Comparison of ENCODE assay signal across 8 cellular contexts in the genomic region with DNA sequence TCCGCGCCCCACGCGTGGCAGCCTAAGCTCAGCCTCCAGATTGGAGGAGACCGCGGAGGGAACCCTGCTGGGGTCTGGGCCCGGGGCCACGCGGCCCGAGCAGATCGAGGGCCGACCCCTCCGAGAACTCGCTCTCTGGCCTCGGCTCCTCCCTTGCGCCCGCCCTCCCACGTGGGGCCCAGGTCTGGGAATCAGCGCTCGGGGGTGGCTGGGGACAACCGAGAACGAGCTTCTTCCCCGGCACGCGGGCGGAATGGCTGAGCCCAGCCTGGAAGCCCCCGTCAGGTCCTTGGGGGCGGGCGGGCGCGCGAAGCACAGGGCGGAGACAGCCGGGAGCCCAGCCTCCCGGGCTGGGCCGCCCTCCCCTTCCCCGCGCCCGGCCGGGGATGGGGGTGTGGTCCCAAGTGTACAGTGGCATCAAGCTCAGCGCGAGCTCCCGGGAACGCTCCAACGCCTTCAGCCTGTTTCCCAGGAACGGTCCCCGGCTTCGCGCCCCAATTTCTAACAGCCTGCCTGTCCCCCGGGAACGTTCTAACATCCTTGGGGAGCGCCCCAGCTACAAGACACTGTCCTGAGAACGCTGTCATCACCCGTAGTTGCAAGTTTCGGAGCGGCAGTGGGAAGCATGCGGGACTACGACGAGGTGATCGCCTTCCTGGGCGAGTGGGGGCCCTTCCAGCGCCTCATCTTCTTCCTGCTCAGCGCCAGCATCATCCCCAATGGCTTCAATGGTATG.
A peak's percentile ranks its signal among the peaks of the same experiment; 100 is the strongest.
DNase-seq lines count a peak whose midpoint lies in the region; ATAC-seq and TF ChIP-seq lines count a peak whose summit lies in the region.

Gene SLC22A4, plus strand, starts transcription at position 403 of the 736 bp plus-strand sequence. Its CDS starts 223 bp downstream, at position 626.

- TF ChIP-seq CTCF in KMS-11 (conservative IDR thresholded peaks at IDR 0.05; ENCODE audit: low read depth, low read length) (no peak), RWPE1 (conservative IDR thresholded peaks at IDR 0.05; ENCODE audit: low read depth) (no peak; the same call in 1 of the 2 replicates), nephron progenitor cell (IDR thresholded peaks at IDR 0.05) (no peak)

- peaks cover 8% of the 10 kb centered on the region; the same call in 1 of the 2 replicates for H3K27me3 ChIP-seq in KMS-11 (ENCODE audit: insufficient read depth, low read depth)

- H3K27ac Mint-ChIP-seq in nephron progenitor cell, result peak within 1 kb of the TSS; percentile 99
- peak within 1 kb of the TSS; percentile 96 for H3K27ac Mint-ChIP-seq in stimulated activated naive CD8-positive, alpha-beta T cell treated with anti-CD3 and anti-CD28 coated beads, Interleukin-15, Interleukin-2, amounts not matched to agents 100 ng/mL and 50 ng/mL, for 24 hours

- peak; percentile 54 for ATAC-seq in GM21737 (IDR thresholded peaks at IDR 0.05; ENCODE audit: unreplicated experiment)

- H3K4me3 ChIP-seq in KMS-11 (IDR thresholded peaks at IDR 0.05; ENCODE audit: insufficient read depth, low read depth, low read length), result no peak within 1 kb of the TSS

- DNase-seq in DMS79 (lab: John Stamatoyannopoulos, UW) (peak; percentile 43), RWPE1 (ENCODE audit: low spot score) (peak; percentile 97), activated gamma-delta T cell (lab: John Stamatoyannopoulos, UW) (peak; percentile 64), fibroblast of the conjunctiva (ENCODE audit: low read depth) (peak; percentile 84), nephron progenitor cell (peak; percentile 90)

- POLR2A ChIA-PET in RWPE1 (lab: Yijun Ruan, JAX; ENCODE audit: low non-redundant PET), result interaction anchor here (0.8 to 1.3 kb wide), 7 partner anchors 31 to 75 kb away, joined by 3 to 8 read pairs (median 4); partner anchors contain the start of gene SLC22A5

- no peaks in the 10 kb centered on the region for H3K9me3 Mint-ChIP-seq in nephron progenitor cell
- H3K9me3 Mint-ChIP-seq in stimulated activated naive CD8-positive, alpha-beta T cell treated with anti-CD3 and anti-CD28 coated beads, Interleukin-15, Interleukin-2, amounts not matched to agents 100 ng/mL and 50 ng/mL, for 24 hours, result no peaks in the 10 kb centered on the region

- H3K4me3 Mint-ChIP-seq in nephron progenitor cell, result peak within 1 kb of the TSS; percentile 88
- H3K4me3 Mint-ChIP-seq in stimulated activated naive CD8-positive, alpha-beta T cell treated with anti-CD3 and anti-CD28 coated beads, Interleukin-15, Interleukin-2, amounts not matched to agents 100 ng/mL and 50 ng/mL, for 24 hours, result peak within 1 kb of the TSS; percentile 92

- H3K4me1 ChIP-seq in KMS-11 (ENCODE audit: low read depth, poor library complexity, severe bottlenecking), result peaks cover 23% of the 10 kb centered on the region

- peak within 1 kb of the TSS; percentile 89 for H3K27ac ChIP-seq in KMS-11
- H3K27ac ChIP-seq in RWPE1, result peak within 1 kb of the TSS; percentile 98

- peaks cover 32% of the 10 kb centered on the region for H3K4me1 Mint-ChIP-seq in nephron progenitor cell
- peaks cover 29% of the 10 kb centered on the region for H3K4me1 Mint-ChIP-seq in stimulated activated naive CD8-positive, alpha-beta T cell treated with anti-CD3 and anti-CD28 coated beads, Interleukin-15, Interleukin-2, amounts not matched to agents 100 ng/mL and 50 ng/mL, for 24 hours (ENCODE audit: low read depth)

- H3K27me3 Mint-ChIP-seq in nephron progenitor cell (ENCODE audit: low read depth, poor library complexity), result peaks cover 34% of the 10 kb centered on the region
- peaks cover 15% of the 10 kb centered on the region for H3K27me3 Mint-ChIP-seq in stimulated activated naive CD8-positive, alpha-beta T cell treated with anti-CD3 and anti-CD28 coated beads, Interleukin-15, Interleukin-2, amounts not matched to agents 100 ng/mL and 50 ng/mL, for 24 hours

- no peaks in the 10 kb centered on the region for H3K36me3 ChIP-seq in KMS-11 (ENCODE audit: insufficient read depth)

- no peaks in the 10 kb centered on the region for H4K20me1 ChIP-seq in KMS-11 (ENCODE audit: insufficient read depth)

- peak within 1 kb of the TSS; percentile 87 for H3K4me2 ChIP-seq in KMS-11

- peak within 1 kb of the TSS; percentile 98 for H2AFZ ChIP-seq in KMS-11 (ENCODE audit: low read depth)

- CTCF ChIA-PET in RWPE1 (lab: Yijun Ruan, JAX), result interaction anchor here (0.5 to 1.9 kb wide), 13 partner anchors 8 to 196 kb away, joined by 3 to 8 read pairs (median 4); partner anchors contain the start of genes IRF1 and SLC22A5

- peak within 1 kb of the TSS; percentile 98 for H3K9ac ChIP-seq in KMS-11

- H3K36me3 Mint-ChIP-seq in nephron progenitor cell (ENCODE audit: low read depth), result no peaks in the 10 kb centered on the region
- H3K36me3 Mint-ChIP-seq in stimulated activated naive CD8-positive, alpha-beta T cell treated with anti-CD3 and anti-CD28 coated beads, Interleukin-15, Interleukin-2, amounts not matched to agents 100 ng/mL and 50 ng/mL, for 24 hours (ENCODE audit: low read depth), result no peaks in the 10 kb centered on the region

- no peaks in the 10 kb centered on the region for H3K79me2 ChIP-seq in KMS-11 (ENCODE audit: insufficient read depth, low read depth)

Comparison
In these comparisons a context has a peak if more than half of its experiments do, and no peak if none do; other contexts are left out.
1. DNase-seq: peak in every context shown above with its lines; median percentile 97 in RWPE1; 90 in nephron progenitor cell; 84 in fibroblast of the conjunctiva; 64 in activated gamma-delta T cell; 43 in DMS79.